16 cellular contexts compared by ENCODE assay signal in genomic region chr18:48670751-48671560, GRCh38.
DNase-seq lines count a peak whose midpoint lies in the region; ATAC-seq and TF ChIP-seq lines count a peak whose summit lies in the region.
"Had no signal": no experiment of that assay in that cellular context is flagged by ENCODE, and none has a peak within 500 bp of the region (broad histone marks: within the 10 kb centered on the region; RNA-seq: fewer than 3 reads in every experiment).

No MANE protein-coding gene starts in this region.

- H3K27ac Mint-ChIP-seq in chondrocyte (ENCODE audit: unreplicated experiment) (peak overlapping the region; percentile 49), mesothelial cell of epicardium (no peak overlapping the region)
- no peak overlapping the region for H3K27ac Mint-ChIP-seq in CD8-positive, alpha-beta memory T cell
- H3K27ac Mint-ChIP-seq: H9 had no signal

- no peak for TF ChIP-seq CTCF in chondrocyte (IDR thresholded peaks at IDR 0.05)
- TF ChIP-seq CTCF in mesothelial cell of epicardium (IDR thresholded peaks at IDR 0.05; ENCODE audit: unreplicated experiment) = no peak
- no peak for TF ChIP-seq CTCF in upper lobe of right lung (IDR thresholded peaks at IDR 0.05)
- no peak for TF ChIP-seq CTCF in transverse colon (IDR thresholded peaks at IDR 0.05)

- H3K36me3 ChIP-seq in upper lobe of right lung (no peaks in the 10 kb centered on the region), transverse colon (peaks cover 0 to 7% (median 0%) of the 10 kb centered on the region in 4 donors)
- H3K36me3 ChIP-seq in CD8-positive, alpha-beta memory T cell (ENCODE audit: insufficient read depth, low read length) = no peaks in the 10 kb centered on the region

- TF ChIP-seq POLR2A in transverse colon (IDR thresholded peaks at IDR 0.05) = no peak

- no peaks in the 10 kb centered on the region for H3K27me3 Mint-ChIP-seq in chondrocyte (ENCODE audit: low read depth)
- H3K27me3 Mint-ChIP-seq in mesothelial cell of epicardium (ENCODE audit: low read depth) = no peaks in the 10 kb centered on the region
- peaks cover 0 to 8% of the 10 kb centered on the region in 2 donors for H3K27me3 Mint-ChIP-seq in CD8-positive, alpha-beta memory T cell

- H3K4me3 ChIP-seq in right cardiac atrium (ENCODE audit: low read length) = no peak overlapping the region
- no peak overlapping the region for H3K4me3 ChIP-seq in upper lobe of right lung
- no peak overlapping the region for H3K4me3 ChIP-seq in CD8-positive, alpha-beta memory T cell (ENCODE audit: low read length)
- no peak overlapping the region for H3K4me3 ChIP-seq in transverse colon

- TF ChIP-seq EP300 in transverse colon (IDR thresholded peaks at IDR 0.05; ENCODE audit: low read depth) = no peak

- no peak overlapping the region for H3K4me3 Mint-ChIP-seq in chondrocyte (ENCODE audit: unreplicated experiment)
- no peak overlapping the region for H3K4me3 Mint-ChIP-seq in mesothelial cell of epicardium
- no peak overlapping the region for H3K4me3 Mint-ChIP-seq in CD8-positive, alpha-beta memory T cell
- H3K4me3 Mint-ChIP-seq: H9 had no signal

- H3K9me3 ChIP-seq in right cardiac atrium (ENCODE audit: control insufficient read depth, low read length) (no peaks in the 10 kb centered on the region), upper lobe of right lung (no peaks in the 10 kb centered on the region), transverse colon (no peaks in the 10 kb centered on the region)
- H3K9me3 ChIP-seq in CD8-positive, alpha-beta memory T cell (ENCODE audit: low read length) = no peaks in the 10 kb centered on the region

- CTCF ChIA-PET in CD8-positive, alpha-beta memory T cell (lab: Charles Lee) = interaction anchor here (1.4 kb wide), 1 partner anchor 283 kb away, joined by 3 read pairs; no protein-coding TSS in a partner anchor

- in situ Hi-C loops in transverse colon (cut with MboI; ENCODE audit: low pct_ligation_motif_present in 1 of 4, low pct_unique_long_range_greater_than_20kb in 1 of 4, low sequenced_read_pairs in 3 of 4) = loop anchor here in 3 of 4 donors (10.0 to 25.0 kb wide), 3 partner anchors 209 to 744 kb away; no protein-coding TSS in a partner anchor

- intact Hi-C loops in cardiac septum (cut with DNase I) (loop anchor here (10.0 kb wide), 1 partner anchor 774 kb away; no protein-coding TSS in a partner anchor), right cardiac atrium (cut with DNase I) (loop anchor here in 2 of 4 donors (10.0 kb wide), 1 partner anchor 744 kb away; no protein-coding TSS in a partner anchor), upper lobe of right lung (cut with DNase I) (loop anchor here (10.0 kb wide), 1 partner anchor 274 kb away; no protein-coding TSS in a partner anchor), transverse colon (cut with DNase I; ENCODE audit: low total_unique reads) (loop anchor here (10.0 kb wide), 1 partner anchor 744 kb away; no protein-coding TSS in a partner anchor)

- H3K9me3 Mint-ChIP-seq in chondrocyte (ENCODE audit: low read depth) = peaks cover 9% of the 10 kb centered on the region
- peaks cover 12% of the 10 kb centered on the region for H3K9me3 Mint-ChIP-seq in mesothelial cell of epicardium
- H3K9me3 Mint-ChIP-seq in CD8-positive, alpha-beta memory T cell = peaks cover 6 to 12% (median 8%) of the 10 kb centered on the region in 5 donors

- peaks cover 2% of the 10 kb centered on the region for H3K4me1 ChIP-seq in right cardiac atrium (ENCODE audit: control insufficient read depth, insufficient read depth, low read length)
- peaks cover 6% of the 10 kb centered on the region for H3K4me1 ChIP-seq in upper lobe of right lung
- H3K4me1 ChIP-seq in CD8-positive, alpha-beta memory T cell (ENCODE audit: insufficient read depth, low read length) = no peaks in the 10 kb centered on the region
- H3K4me1 ChIP-seq in transverse colon = peaks cover 0 to 21% (median 5%) of the 10 kb centered on the region in 4 donors

- H3K27ac ChIP-seq in right cardiac atrium (ENCODE audit: low read length) (no peak overlapping the region), upper lobe of right lung (no peak overlapping the region), transverse colon (no peak overlapping the region)
- no peak overlapping the region for H3K27ac ChIP-seq in CD8-positive, alpha-beta memory T cell (ENCODE audit: low read depth, low read length)

- H3K4me1 Mint-ChIP-seq in chondrocyte (ENCODE audit: low read depth) (peaks cover 15% of the 10 kb centered on the region), mesothelial cell of epicardium (peaks cover 2% of the 10 kb centered on the region)
- H3K4me1 Mint-ChIP-seq in CD8-positive, alpha-beta memory T cell = peaks cover 0 to 3% (median 0%) of the 10 kb centered on the region in 3 donors

- peak; percentile 74 for DNase-seq in cardiac septum (ENCODE audit: low spot score)
- no peak for DNase-seq in right cardiac atrium
- no peak for DNase-seq in chondrocyte (ENCODE audit: low spot score)
- DNase-seq in mesothelial cell of epicardium (ENCODE audit: low spot score in 2 of 2, unreplicated experiment in 2 of 2) = peak; percentile 6 to 7
- DNase-seq in upper lobe of right lung = peak; percentile 36
- no peak for DNase-seq in CD8-positive, alpha-beta memory T cell
- no peak for DNase-seq in transverse colon
- DNase-seq: C1 segment of cervical spinal cord, GDM1, H9, MM.1S, NCI-H1105, NCI-H187, NCI-H2171 treated with DMSO at 0.1 percent for 48 hours had no signal

- WGBS in right cardiac atrium = 94% methylated on average over 4 of the region's 4 CpGs
- WGBS in transverse colon (ENCODE audit: low coverage in 1 of 2), 2 donors = 96 to 100% methylated on average over 1 to 4 of the region's 4 CpGs

- POLR2A ChIA-PET in CD8-positive, alpha-beta memory T cell (lab: Charles Lee) = no interaction called here

- H3K27me3 ChIP-seq in right cardiac atrium (ENCODE audit: control insufficient read depth, insufficient read depth) (no peaks in the 10 kb centered on the region), upper lobe of right lung (no peaks in the 10 kb centered on the region), transverse colon (no peaks in the 10 kb centered on the region)
- no peaks in the 10 kb centered on the region for H3K27me3 ChIP-seq in CD8-positive, alpha-beta memory T cell (ENCODE audit: insufficient read depth, low read length, poor library complexity, severe bottlenecking)

- H3K36me3 Mint-ChIP-seq in chondrocyte (ENCODE audit: low read depth) (peaks cover 33% of the 10 kb centered on the region), mesothelial cell of epicardium (peaks cover 27% of the 10 kb centered on the region)
- peaks cover 5 to 15% (median 7%) of the 10 kb centered on the region in 3 donors for H3K36me3 Mint-ChIP-seq in CD8-positive, alpha-beta memory T cell

- ATAC-seq in right cardiac atrium = no peak
- no peak for ATAC-seq in upper lobe of right lung
- no peak for ATAC-seq in GM21526 (IDR thresholded peaks at IDR 0.05; ENCODE audit: low FRiP score, unreplicated experiment)
- ATAC-seq: Panc1 had no signal

Comparison
In these comparisons a context has a peak if more than half of its experiments do, and no peak if none do; other contexts are left out.
1. DNase-seq: peak in cardiac septum (single experiment), mesothelial cell of epicardium (2 of 2) and upper lobe of right lung (single experiment); none in right cardiac atrium (0 of 3), chondrocyte (single experiment), CD8-positive, alpha-beta memory T cell (0 of 5) and transverse colon (single experiment).